30 cellular contexts compared by ENCODE assay signal in the genomic region with DNA sequence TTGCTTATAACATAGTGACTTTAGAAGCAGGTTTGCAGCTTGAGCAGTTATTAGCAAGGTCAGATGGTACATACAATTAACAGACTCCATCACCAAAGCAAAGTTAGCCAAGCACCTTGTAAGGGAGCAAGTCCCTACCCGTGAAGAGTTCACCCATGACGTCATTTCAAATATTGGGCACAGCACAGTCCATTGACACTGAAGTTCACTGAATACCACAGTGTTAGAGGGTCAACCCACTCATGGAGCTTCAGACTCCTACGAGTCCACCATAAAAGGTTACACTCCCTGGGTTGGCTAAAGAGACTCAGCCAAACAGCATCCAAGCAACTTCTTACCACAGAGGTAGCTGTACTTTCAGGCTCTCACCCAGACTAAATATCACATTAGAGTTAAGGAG.
"Had no signal": no experiment of that assay in that cellular context is flagged by ENCODE, and none has a peak within 500 bp of the region (broad histone marks: within the 10 kb centered on the region; RNA-seq: fewer than 3 reads in every experiment).

No MANE protein-coding gene starts in this region.

- H3K36me3 ChIP-seq: adrenal gland, cardiac muscle cell, gastroesophageal sphincter, pancreas, right atrium auricular region, stomach, tibial artery, upper lobe of right lung had no signal

- H2AFZ ChIP-seq: hepatocyte had no signal

- H3K4me2 ChIP-seq: hepatocyte had no signal

- H3K4me3 Mint-ChIP-seq: activated naive CD4-positive, alpha-beta T cell treated with anti-CD3 and anti-CD28 coated beads for 36 hours; activated naive CD8-positive, alpha-beta T cell treated with anti-CD3 and anti-CD28 coated beads for 36 hours; brain; dendritic cell treated with granulocyte-macrophage colony-stimulating factor and Interleukin-4, amounts not matched to agents 40 ng/mL and 50 ng/mL, for 4 days; endodermal cell; mesothelial cell of epicardium; naive B cell; stimulated activated naive B cell treated with anti-CD40 and anti-IgM and Interleukin-4, amounts not matched to agents 10 μg/mL and 1 μg/mL and 100 μg/mL, for 72 hours; T-helper 1 cell treated with Interleukin-12 subunit alpha and Interleukin-12 subunit beta and Interleukin-4 antibody, amounts not matched to agents 30 μg/mL and 1 μg/mL, for 36 hours had no signal

- H3K27ac ChIP-seq: adrenal gland, cardiac muscle cell, epithelial cell of prostate, gastroesophageal sphincter, hepatocyte, pancreas, psoas muscle, right atrium auricular region, stomach, upper lobe of right lung, VCaP had no signal

- H3K4me3 ChIP-seq: adrenal gland, cardiac muscle cell, gastroesophageal sphincter, hepatocyte, pancreas, psoas muscle, right atrium auricular region, stomach, tibial artery, upper lobe of right lung had no signal

- DNase-seq: activated CD4-positive, alpha-beta T cell treated with anti-CD3 and anti-CD28 coated beads for 4 hours; activated CD4-positive, alpha-beta T cell treated with anti-CD3 and anti-CD28 coated beads, Interleukin-2, amount 50 U/mL, for 4 hours; activated effector memory CD4-positive, alpha-beta T cell treated with anti-CD3 and anti-CD28 coated beads, Interleukin-2, amount 50 U/mL, for 16 hours; activated naive CD4-positive, alpha-beta T cell treated with anti-CD3 and anti-CD28 coated beads for 36 hours; activated naive CD8-positive, alpha-beta T cell treated with anti-CD3 and anti-CD28 coated beads for 36 hours; activated T-cell treated with anti-CD3 and anti-CD28 coated beads for 4 hours; adrenal gland; aorta; endodermal cell; left colon; naive B cell; pancreas; psoas muscle; stimulated activated CD4-positive, alpha-beta T cell treated with anti-CD3 and anti-CD28 coated beads, Interleukin-15, amount 100 ng/mL, for 24 hours; stimulated activated CD4-positive, alpha-beta T cell treated with anti-CD3 and anti-CD28 coated beads, Interleukin-2, amount 100 ng/mL, for 24 hours; stimulated activated naive B cell treated with anti-CD40 and anti-IgM and Interleukin-4, amounts not matched to agents 10 μg/mL and 1 μg/mL and 100 μg/mL, for 72 hours; stomach; T-helper 9 cell; tibial artery; upper lobe of right lung had no signal

- H3K36me3 Mint-ChIP-seq: brain; mesothelial cell of epicardium; stimulated activated naive B cell treated with anti-CD40 and anti-IgM and Interleukin-4, amounts not matched to agents 10 μg/mL and 1 μg/mL and 100 μg/mL, for 72 hours had no signal

- H3K4me1 ChIP-seq: psoas muscle had no signal

- H3K9me3 Mint-ChIP-seq: activated naive CD4-positive, alpha-beta T cell treated with anti-CD3 and anti-CD28 coated beads for 36 hours; activated naive CD8-positive, alpha-beta T cell treated with anti-CD3 and anti-CD28 coated beads for 36 hours; brain; dendritic cell treated with granulocyte-macrophage colony-stimulating factor and Interleukin-4, amounts not matched to agents 40 ng/mL and 50 ng/mL, for 4 days; endodermal cell; naive B cell; stimulated activated naive B cell treated with anti-CD40 and anti-IgM and Interleukin-4, amounts not matched to agents 10 μg/mL and 1 μg/mL and 100 μg/mL, for 72 hours; T-helper 1 cell treated with Interleukin-12 subunit alpha and Interleukin-12 subunit beta and Interleukin-4 antibody, amounts not matched to agents 30 μg/mL and 1 μg/mL, for 36 hours had no signal

- H3K27me3 ChIP-seq: adrenal gland, cardiac muscle cell, gastroesophageal sphincter, hepatocyte, pancreas, right atrium auricular region, stomach, tibial artery, upper lobe of right lung had no signal

- H3K9me3 ChIP-seq: adrenal gland, gastroesophageal sphincter, pancreas, psoas muscle, right atrium auricular region, stomach, tibial artery, upper lobe of right lung had no signal

- H3K79me2 ChIP-seq: hepatocyte had no signal

- ATAC-seq: gastroesophageal sphincter; left colon; pancreas; psoas muscle; stimulated activated naive B cell treated with anti-CD40 and anti-IgM and Interleukin-4, amounts not matched to agents 10 μg/mL and 1 μg/mL and 100 μg/mL, for 72 hours had no signal

- H3K27ac Mint-ChIP-seq: activated naive CD4-positive, alpha-beta T cell treated with anti-CD3 and anti-CD28 coated beads for 36 hours; activated naive CD8-positive, alpha-beta T cell treated with anti-CD3 and anti-CD28 coated beads for 36 hours; brain; dendritic cell treated with granulocyte-macrophage colony-stimulating factor and Interleukin-4, amounts not matched to agents 40 ng/mL and 50 ng/mL, for 4 days; endodermal cell; mesothelial cell of epicardium; stimulated activated naive B cell treated with anti-CD40 and anti-IgM and Interleukin-4, amounts not matched to agents 10 μg/mL and 1 μg/mL and 100 μg/mL, for 72 hours; T-helper 1 cell treated with Interleukin-12 subunit alpha and Interleukin-12 subunit beta and Interleukin-4 antibody, amounts not matched to agents 30 μg/mL and 1 μg/mL, for 36 hours had no signal

- H3K27me3 Mint-ChIP-seq: activated naive CD8-positive, alpha-beta T cell treated with anti-CD3 and anti-CD28 coated beads for 36 hours; brain; dendritic cell treated with granulocyte-macrophage colony-stimulating factor and Interleukin-4, amounts not matched to agents 40 ng/mL and 50 ng/mL, for 4 days; naive B cell; stimulated activated naive B cell treated with anti-CD40 and anti-IgM and Interleukin-4, amounts not matched to agents 10 μg/mL and 1 μg/mL and 100 μg/mL, for 72 hours had no signal
